In genomic region chr7:142885311-142886230, GRCh38 we compare ENCODE assay signal across 12 cellular contexts. TPM values are rescaled to one million over a fixed set of nuclear protein-coding genes. Genes with fewer than 3 reads are reported as not detected.
DNase-seq lines count a peak whose midpoint lies in the region; ATAC-seq and TF ChIP-seq lines count a peak whose summit lies in the region.
"Had no signal": no experiment of that assay in that cellular context is flagged by ENCODE, and none has a peak within 500 bp of the region (broad histone marks: within the 10 kb centered on the region; RNA-seq: fewer than 3 reads in every experiment).

Gene TRPV6, minus strand, starts transcription at chr7:142885745.

- no peak within 1 kb of the TSS for H3K27ac Mint-ChIP-seq in MCF 10A (ENCODE audit: low read depth, unreplicated experiment)
- H3K27ac Mint-ChIP-seq in stimulated activated naive B cell treated with anti-CD40 and anti-IgM and Interleukin-4, amounts not matched to agents 10 μg/mL and 1 μg/mL and 100 μg/mL, for 72 hours: peak within 1 kb of the TSS; percentile 9
- H3K27ac Mint-ChIP-seq: stimulated activated naive CD8-positive, alpha-beta T cell treated with anti-CD3 and anti-CD28 coated beads, Interleukin-15, Interleukin-2, amounts not matched to agents 100 ng/mL and 50 ng/mL, for 24 hours had no signal

- no peaks in the 10 kb centered on the region for H3K4me1 Mint-ChIP-seq in MCF 10A (ENCODE audit: insufficient read depth, unreplicated experiment)
- H3K4me1 Mint-ChIP-seq in stimulated activated naive B cell treated with anti-CD40 and anti-IgM and Interleukin-4, amounts not matched to agents 10 μg/mL and 1 μg/mL and 100 μg/mL, for 72 hours: peaks cover 7 to 8% of the 10 kb centered on the region in 2 donors

- no TSS peak for BruUV-seq in MCF 10A (replicated peaks; lab: Mats Ljungman, UMichigan)

- no peak for TF ChIP-seq CTCF in MCF 10A (IDR thresholded peaks at IDR 0.05; ENCODE audit: unreplicated experiment)

- ATAC-seq in stimulated activated naive B cell treated with anti-CD40 and anti-IgM and Interleukin-4, amounts not matched to agents 10 μg/mL and 1 μg/mL and 100 μg/mL, for 72 hours (replicated peaks): no peak
- no peak for ATAC-seq in HG03378 (IDR thresholded peaks at IDR 0.05; ENCODE audit: unreplicated experiment)

- POLR2A ChIA-PET in MCF 10A (lab: Yijun Ruan, JAX): interaction anchor here (0.6 to 1.5 kb wide), 4 partner anchors 26 to 448 kb away, joined by 3 to 5 read pairs (median 3); no protein-coding TSS in a partner anchor

- H3K9me3 Mint-ChIP-seq in MCF 10A (ENCODE audit: unreplicated experiment): peaks cover under 1% of the 10 kb centered on the region
- H3K9me3 Mint-ChIP-seq in stimulated activated naive B cell treated with anti-CD40 and anti-IgM and Interleukin-4, amounts not matched to agents 10 μg/mL and 1 μg/mL and 100 μg/mL, for 72 hours: no peaks in the 10 kb centered on the region
- H3K9me3 Mint-ChIP-seq: stimulated activated naive CD8-positive, alpha-beta T cell treated with anti-CD3 and anti-CD28 coated beads, Interleukin-15, Interleukin-2, amounts not matched to agents 100 ng/mL and 50 ng/mL, for 24 hours had no signal

- peak; percentile 19 for DNase-seq in LoVo (ENCODE audit: low spot score)
- peak; percentile 81 for DNase-seq in MCF 10A (ENCODE audit: unreplicated experiment)
- DNase-seq in left kidney (ENCODE audit: low read depth, low spot score): peak; percentile 79
- DNase-seq in stimulated activated naive B cell treated with anti-CD40 and anti-IgM and Interleukin-4, amounts not matched to agents 10 μg/mL and 1 μg/mL and 100 μg/mL, for 72 hours: no peak
- DNase-seq in germinal center (ENCODE audit: low spot score): no peak
- no peak for DNase-seq in NCI-H1436 treated with DMSO at 0.1 percent for 48 hours (lab: John Stamatoyannopoulos, UW)
- DNase-seq: activated naive CD4-positive, alpha-beta T cell; cortex of kidney; NCI-H187 treated with DMSO at 0.1 percent for 48 hours; stimulated activated CD4-positive, alpha-beta T cell treated with anti-CD3 and anti-CD28 coated beads, Interleukin-4, amount 100 ng/mL, for 4 hours had no signal

- intact Hi-C loops in MCF 10A (cut with micrococcal nuclease): loop anchor here (10.0 kb wide), 2 partner anchors 119 to 329 kb away; no protein-coding TSS in a partner anchor

- CTCF ChIA-PET in MCF 10A (lab: Yijun Ruan, JAX): interaction anchor here (0.7 to 1.9 kb wide), 5 partner anchors 19 to 329 kb away, joined by 3 to 16 read pairs (median 8); no protein-coding TSS in a partner anchor

- no peak within 1 kb of the TSS for H3K4me3 Mint-ChIP-seq in MCF 10A (ENCODE audit: unreplicated experiment)
- H3K4me3 Mint-ChIP-seq in stimulated activated naive B cell treated with anti-CD40 and anti-IgM and Interleukin-4, amounts not matched to agents 10 μg/mL and 1 μg/mL and 100 μg/mL, for 72 hours: no peak within 1 kb of the TSS
- H3K4me3 Mint-ChIP-seq: stimulated activated naive CD8-positive, alpha-beta T cell treated with anti-CD3 and anti-CD28 coated beads, Interleukin-15, Interleukin-2, amounts not matched to agents 100 ng/mL and 50 ng/mL, for 24 hours had no signal

- peaks cover 24% of the 10 kb centered on the region for H3K27me3 Mint-ChIP-seq in MCF 10A (ENCODE audit: insufficient read depth, unreplicated experiment)
- peaks cover 0 to 4% of the 10 kb centered on the region in 2 donors for H3K27me3 Mint-ChIP-seq in stimulated activated naive B cell treated with anti-CD40 and anti-IgM and Interleukin-4, amounts not matched to agents 10 μg/mL and 1 μg/mL and 100 μg/mL, for 72 hours

- H3K36me3 Mint-ChIP-seq in MCF 10A (ENCODE audit: insufficient read depth, unreplicated experiment): no peaks in the 10 kb centered on the region
- no peaks in the 10 kb centered on the region for H3K36me3 Mint-ChIP-seq in stimulated activated naive B cell treated with anti-CD40 and anti-IgM and Interleukin-4, amounts not matched to agents 10 μg/mL and 1 μg/mL and 100 μg/mL, for 72 hours

RNA-seq across cellular contexts. Expression of gene TRPV6, which starts in this region (rescaled TPM):
- 0.30 and 0.44 TPM in 2 replicates for total RNA-seq in MCF 10A (2022)

Comparison
In these comparisons a context has a peak if more than half of its experiments do, and no peak if none do; other contexts are left out.
1. Peak in DNase-seq in MCF 10A; RNA of the gene not detected or under 1 TPM.
2. DNase-seq: peak in LoVo (single experiment) and left kidney (single experiment); none in stimulated activated naive B cell treated with anti-CD40 and anti-IgM and Interleukin-4, amounts not matched to agents 10 μg/mL and 1 μg/mL and 100 μg/mL, for 72 hours (single experiment), germinal center (single experiment) and NCI-H1436 treated with DMSO at 0.1 percent for 48 hours (single experiment).